8 cellular contexts compared by ENCODE assay signal in the genomic region with DNA sequence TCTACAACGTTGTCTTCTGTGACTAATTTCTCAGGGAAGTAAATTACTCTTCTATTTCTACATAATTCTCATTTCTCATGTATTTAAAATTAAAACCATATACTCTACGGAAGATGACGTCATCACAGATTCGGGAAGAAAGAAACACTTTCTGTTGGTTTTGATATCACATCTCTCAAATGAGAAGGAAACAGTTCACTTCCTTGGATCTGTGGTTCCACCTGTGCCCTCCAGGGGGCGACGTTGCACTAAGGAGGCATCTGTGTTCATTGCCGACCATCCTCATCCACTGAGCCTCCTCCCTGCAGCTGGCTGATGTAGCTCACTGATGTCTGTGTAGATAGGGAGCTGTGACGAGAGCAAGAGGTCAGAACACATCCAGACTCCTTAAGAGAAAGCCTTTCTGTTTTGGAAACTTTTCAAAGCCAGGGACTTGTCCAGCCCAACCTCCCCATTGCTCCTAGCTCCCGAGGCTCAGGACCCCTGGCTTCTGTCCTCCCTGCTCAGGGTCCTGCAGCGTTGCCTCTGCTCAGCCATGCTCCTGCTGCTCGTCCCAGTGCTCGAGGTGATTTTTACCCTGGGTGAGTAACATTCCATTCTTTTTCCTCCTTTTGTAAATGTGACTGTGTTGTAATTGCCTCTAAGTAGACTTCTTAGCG.
DNase-seq lines count a peak whose midpoint lies in the region; ATAC-seq and TF ChIP-seq lines count a peak whose summit lies in the region.

No MANE protein-coding gene starts in this region.

- no peaks in the 10 kb centered on the region for H3K36me3 ChIP-seq in H7 (replicated peaks; ENCODE audit: control insufficient read depth, insufficient read depth, low read length)
- no peaks in the 10 kb centered on the region for H3K36me3 ChIP-seq in SJCRH30
- no peaks in the 10 kb centered on the region for H3K36me3 ChIP-seq in right lobe of liver
- H3K36me3 ChIP-seq in gastrocnemius medialis = no peaks in the 10 kb centered on the region

- intact Hi-C loops in right lobe of liver (cut with DNase I) (no loop called here), gastrocnemius medialis (cut with DNase I; ENCODE audit: low total_unique reads) (no loop called here)

- peaks cover 5% of the 10 kb centered on the region; the same call in 1 of the 2 replicates for H3K27me3 ChIP-seq in H7 (ENCODE audit: control insufficient read depth, insufficient read depth, low read length)
- no peaks in the 10 kb centered on the region for H3K27me3 ChIP-seq in SJCRH30
- no peaks in the 10 kb centered on the region for H3K27me3 ChIP-seq in right lobe of liver
- no peaks in the 10 kb centered on the region for H3K27me3 ChIP-seq in gastrocnemius medialis

- no peaks in the 10 kb centered on the region for H3K4me1 ChIP-seq in SJCRH30
- H3K4me1 ChIP-seq in right lobe of liver = no peaks in the 10 kb centered on the region
- H3K4me1 ChIP-seq in gastrocnemius medialis = no peaks in the 10 kb centered on the region

- TF ChIP-seq POLR2A in right lobe of liver (IDR thresholded peaks at IDR 0.05) = no peak
- TF ChIP-seq POLR2A in gastrocnemius medialis (IDR thresholded peaks at IDR 0.05) = no peak

- no peaks in the 10 kb centered on the region for H3K9me3 ChIP-seq in SJCRH30 (replicated peaks)
- no peaks in the 10 kb centered on the region for H3K9me3 ChIP-seq in right lobe of liver
- H3K9me3 ChIP-seq in gastrocnemius medialis = no peaks in the 10 kb centered on the region

- TF ChIP-seq CTCF in right lobe of liver (IDR thresholded peaks at IDR 0.05) (peak; percentile 13 to 49 (median 32)), gastrocnemius medialis (IDR thresholded peaks at IDR 0.05 in 4 of 5, conservative IDR thresholded peaks at IDR 0.05 in 1 of 5) (no peak)

- in situ Hi-C loops in gastrocnemius medialis (cut with MboI; ENCODE audit: low sequenced_read_pairs in 4 of 4) = no loop called here

- H3K27ac ChIP-seq in SJCRH30 (no peak overlapping the region), right lobe of liver (no peak overlapping the region), gastrocnemius medialis (no peak overlapping the region)

- DNase-seq in CD1c-positive myeloid dendritic cell (ENCODE audit: extremely low spot score) (peak; percentile 54), H7 (peak; percentile 14), SJCRH30 (peak; percentile 19 to 46), right lobe of liver (peak in 2 of 3 donors; percentile 28 to 54), gastrocnemius medialis (no peak)
- DNase-seq in activated naive CD4-positive, alpha-beta T cell treated with Interleukin-2 at 50 U/mL for 16 hours = peak; percentile 74
- DNase-seq in stimulated activated CD8-positive, alpha-beta memory T cell treated with anti-CD3 and anti-CD28 coated beads, Interleukin-4, amount 100 ng/mL, for 24 hours (ENCODE audit: low read depth) = peak; percentile 49

- peak; percentile 30 to 57 (median 42) for ATAC-seq in right lobe of liver
- no peak for ATAC-seq in gastrocnemius medialis
- ATAC-seq in GM19467 (IDR thresholded peaks at IDR 0.05; ENCODE audit: unreplicated experiment) = no peak

- H3K4me3 ChIP-seq in H7 (ENCODE audit: insufficient read depth, low read depth, low read length) (no peak overlapping the region), SJCRH30 (no peak overlapping the region), right lobe of liver (no peak overlapping the region), gastrocnemius medialis (no peak overlapping the region)

- 18% methylated on average over 11 of the region's 13 CpGs for WGBS in right lobe of liver (ENCODE audit: insufficient coverage, low coverage, low lambda C conversion rate, missing lambda C conversion rate)

Comparison
In these comparisons a context has a peak if more than half of its experiments do, and no peak if none do; other contexts are left out.
1. DNase-seq: peak in CD1c-positive myeloid dendritic cell (single experiment), H7 (single experiment), SJCRH30 (2 of 2), activated naive CD4-positive, alpha-beta T cell treated with Interleukin-2 at 50 U/mL for 16 hours (single experiment), right lobe of liver (2 of 3) and stimulated activated CD8-positive, alpha-beta memory T cell treated with anti-CD3 and anti-CD28 coated beads, Interleukin-4, amount 100 ng/mL, for 24 hours (single experiment); none in gastrocnemius medialis (0 of 2).
2. ATAC-seq: peak in right lobe of liver (4 of 4); none in gastrocnemius medialis (0 of 2) and GM19467 (single experiment).
3. CTCF ChIP-seq: peak in right lobe of liver (4 of 4); none in gastrocnemius medialis (0 of 5).